In genomic region chr9:95509851-95510529, GRCh38 we compare ENCODE assay signal across 8 cellular contexts. TPM values are rescaled to one million over a fixed set of nuclear protein-coding genes. Genes with fewer than 3 reads are reported as not detected.
DNase-seq lines count a peak whose midpoint lies in the region; ATAC-seq and TF ChIP-seq lines count a peak whose summit lies in the region.

No MANE protein-coding gene starts in this region.

- H3K9ac ChIP-seq in liver (ENCODE audit: low read depth in 1 of 2, low read length in 2 of 2), result peak overlapping the region; percentile 13 to 78

- in situ Hi-C loops in brain microvascular endothelial cell (cut with HindIII; ENCODE audit: low pct_ligation_motif_present, low sequenced_read_pairs), result no loop called here

- no peak for TF ChIP-seq RAD21 in liver (IDR thresholded peaks at IDR 0.05)

- DNase-seq in DMS53 treated with DMSO at 0.1 percent for 48 hours (lab: John Stamatoyannopoulos, UW; ENCODE audit: unreplicated experiment) (peak; percentile 55), LoVo (ENCODE audit: low spot score) (peak; percentile 24), brain microvascular endothelial cell (no peak), tibial artery (no peak), NCI-H774 (lab: John Stamatoyannopoulos, UW) (no peak), NCI-H446 treated with DMSO at 0.1 percent for 48 hours (lab: John Stamatoyannopoulos, UW) (no peak)

- H3K4me1 ChIP-seq in liver (ENCODE audit: control insufficient read depth in 4 of 4, insufficient read depth in 4 of 4, low read length in 3 of 4) (peaks cover 0 to 26% (median 17%) of the 10 kb centered on the region in 4 donors), tibial artery (peaks cover 0 to 18% (median 8%) of the 10 kb centered on the region in 4 donors)

- TF ChIP-seq CTCF in brain microvascular endothelial cell (IDR thresholded peaks at IDR 0.05; ENCODE audit: low read depth, low read length, missing control alignments) (no peak), liver (IDR thresholded peaks at IDR 0.05; ENCODE audit: low read depth, low read length, missing input control) (no peak), tibial artery (IDR thresholded peaks at IDR 0.05) (no peak)

- H3K36me3 ChIP-seq in brain microvascular endothelial cell (replicated peaks) (no peaks in the 10 kb centered on the region), liver (ENCODE audit: control insufficient read depth in 4 of 4, insufficient read depth in 3 of 4, low read depth in 1 of 4, low read length in 3 of 4) (no peaks in the 10 kb centered on the region), tibial artery (no peaks in the 10 kb centered on the region)

- H3K9me3 ChIP-seq in liver (ENCODE audit: control insufficient read depth in 4 of 4, low read length in 3 of 4) (no peaks in the 10 kb centered on the region), tibial artery (no peaks in the 10 kb centered on the region)

- WGBS in liver, result under 1% methylated on average over 29 of the region's 29 CpGs

- H3K4me3 ChIP-seq in brain microvascular endothelial cell (ENCODE audit: low read depth, low read length) (peak overlapping the region; percentile 77), liver (ENCODE audit: low read depth in 1 of 3, low read length in 3 of 3) (peak overlapping the region; percentile 36 to 84 (median 71)), tibial artery (peak overlapping the region; percentile 75 to 92)

- H3K27me3 ChIP-seq in brain microvascular endothelial cell (replicated peaks), result no peaks in the 10 kb centered on the region
- no peaks in the 10 kb centered on the region for H3K27me3 ChIP-seq in liver (ENCODE audit: control insufficient read depth in 4 of 4, insufficient read depth in 4 of 4, low read length in 3 of 4)
- no peaks in the 10 kb centered on the region for H3K27me3 ChIP-seq in tibial artery

- no peak for ATAC-seq in GM18511 (IDR thresholded peaks at IDR 0.05; ENCODE audit: unreplicated experiment)

- H3K27ac ChIP-seq in brain microvascular endothelial cell (peak overlapping the region; percentile 25), liver (ENCODE audit: low read depth in 1 of 2, low read length in 2 of 2) (peak overlapping the region; percentile 78 to 97), tibial artery (peak overlapping the region; percentile 92 to 97)

- intact Hi-C loops in tibial artery (cut with DNase I; ENCODE audit: low total_unique reads), result loop anchor here (5.0 to 10.0 kb wide), 2 partner anchors 195 to 367 kb away; partner anchors contain the start of genes ERCC6L2 and FANCC

TF ChIP-seq in liver, 16 proteins besides CTCF, POLR2A, EP300 and RAD21:
- TF ChIP-seq TAF1 (conservative IDR thresholded peaks at IDR 0.05) (peak; percentile 16), JUND (IDR thresholded peaks at IDR 0.05) (no peak), YY1 (IDR thresholded peaks at IDR 0.05) (no peak)

RNA-seq across cellular contexts. Expression of gene PTCH1, which starts 6.8 kb away (rescaled TPM):
- 1 to 10 TPM; 1.7 to 2.5 TPM for total RNA-seq in liver
- 1 to 10 TPM; 1.2 to 5.0 TPM for polyA plus RNA-seq in liver

Comparison
In these comparisons a context has a peak if more than half of its experiments do, and no peak if none do; other contexts are left out.
1. DNase-seq: peak in DMS53 treated with DMSO at 0.1 percent for 48 hours (single experiment) and LoVo (single experiment); none in brain microvascular endothelial cell (single experiment), tibial artery (0 of 2), NCI-H774 (single experiment) and NCI-H446 treated with DMSO at 0.1 percent for 48 hours (single experiment).
2. H3K27ac ChIP-seq: peak in every context shown above with its lines; median percentile 94 in tibial artery; 88 in liver; 25 in brain microvascular endothelial cell.
3. Peak in every context shown above with its lines, with median percentiles within 50 percentile points of each other: H3K4me3 ChIP-seq.